In genomic region chr1:225889743-225890142, GRCh38 we compare ENCODE assay signal across 15 cellular contexts. TPM values are rescaled to one million over a fixed set of nuclear protein-coding genes. Genes with fewer than 3 reads are reported as not detected.
"Had no signal": no experiment of that assay in that cellular context is flagged by ENCODE, and none has a peak within 500 bp of the region (broad histone marks: within the 10 kb centered on the region; RNA-seq: fewer than 3 reads in every experiment).

No MANE protein-coding gene starts in this region.

- ATAC-seq: activated CD4-positive, alpha-beta T cell treated with anti-CD3 and anti-CD28 coated beads for 36 hours; activated CD8-positive, alpha-beta T cell treated with anti-CD3 and anti-CD28 coated beads, Interleukin-2, amount 10 ng/mL, durations not matched to agents 7 days and 5 days; T-cell had no signal

- H3K4me1 ChIP-seq: left ventricle myocardium inferior, thyroid gland, uterus had no signal

- H3K27me3 ChIP-seq: cardiac muscle cell, thyroid gland, uterus had no signal

- H3K9me3 Mint-ChIP-seq: T-cell had no signal

- H3K9me3 ChIP-seq: heart left ventricle, left ventricle myocardium inferior, thyroid gland, uterus had no signal

- H3K27ac Mint-ChIP-seq: activated CD4-positive, alpha-beta T cell treated with anti-CD3 and anti-CD28 coated beads for 36 hours; activated CD8-positive, alpha-beta T cell treated with anti-CD3 and anti-CD28 coated beads, Interleukin-2, amount 10 ng/mL, durations not matched to agents 7 days and 5 days had no signal

- H3K27me3 Mint-ChIP-seq: activated CD4-positive, alpha-beta T cell treated with anti-CD3 and anti-CD28 coated beads for 36 hours; T-cell had no signal

- H3K4me3 ChIP-seq: cardiac muscle cell, heart left ventricle, left ventricle myocardium inferior, thyroid gland, uterus had no signal

- H3K36me3 ChIP-seq: cardiac muscle cell, heart left ventricle, left ventricle myocardium inferior, thyroid gland, uterus had no signal

- H3K27ac ChIP-seq: cardiac muscle cell, left ventricle myocardium inferior, thyroid gland, uterus, VCaP had no signal

- DNase-seq: activated CD4-positive, alpha-beta T cell treated with anti-CD3 and anti-CD28 coated beads for 36 hours; activated CD8-positive, alpha-beta memory T cell treated with anti-CD3 and anti-CD28 coated beads, Interleukin-2, amount 50 U/mL, for 48 hours; activated CD8-positive, alpha-beta T cell treated with anti-CD3 and anti-CD28 coated beads, Interleukin-2, amount 10 ng/mL, durations not matched to agents 7 days and 5 days; activated naive CD4-positive, alpha-beta T cell; left ventricle myocardium inferior; mesenchymal stem cell; stimulated activated CD4-positive, alpha-beta T cell treated with anti-CD3 and anti-CD28 coated beads, Interleukin-12 subunit alpha, Interleukin-12 subunit beta, amount 100 ng/mL, for 4 hours; stimulated activated CD4-positive, alpha-beta T cell treated with anti-CD3 and anti-CD28 coated beads, Interleukin-4, amount 100 ng/mL, for 1 hour; T-cell; thyroid gland; uterus had no signal

- H3K36me3 Mint-ChIP-seq: T-cell had no signal

- H3K4me3 Mint-ChIP-seq: activated CD4-positive, alpha-beta T cell treated with anti-CD3 and anti-CD28 coated beads for 36 hours; activated CD8-positive, alpha-beta T cell treated with anti-CD3 and anti-CD28 coated beads, Interleukin-2, amount 10 ng/mL, durations not matched to agents 7 days and 5 days; T-cell had no signal

RNA-seq across cellular contexts. Expression of gene LEFTY1, which starts 0.8 kb away (rescaled TPM):
- total RNA-seq: activated CD4-positive, alpha-beta T cell treated with anti-CD3 and anti-CD28 coated beads for 36 hours; activated CD8-positive, alpha-beta T cell treated with anti-CD3 and anti-CD28 coated beads, Interleukin-2, amount 10 ng/mL, durations not matched to agents 7 days and 5 days; fibroblast of lung had no signal
- polyA plus RNA-seq: cardiac muscle cell, fibroblast of lung had no signal

RNA-seq across cellular contexts. Expression of gene LEFTY2, which starts 51.3 kb away (rescaled TPM):
- total RNA-seq: activated CD4-positive, alpha-beta T cell treated with anti-CD3 and anti-CD28 coated beads for 36 hours; activated CD8-positive, alpha-beta T cell treated with anti-CD3 and anti-CD28 coated beads, Interleukin-2, amount 10 ng/mL, durations not matched to agents 7 days and 5 days; fibroblast of lung had no signal
- polyA plus RNA-seq: fibroblast of lung had no signal
